18 cellular contexts compared by ENCODE assay signal in the genomic region with DNA sequence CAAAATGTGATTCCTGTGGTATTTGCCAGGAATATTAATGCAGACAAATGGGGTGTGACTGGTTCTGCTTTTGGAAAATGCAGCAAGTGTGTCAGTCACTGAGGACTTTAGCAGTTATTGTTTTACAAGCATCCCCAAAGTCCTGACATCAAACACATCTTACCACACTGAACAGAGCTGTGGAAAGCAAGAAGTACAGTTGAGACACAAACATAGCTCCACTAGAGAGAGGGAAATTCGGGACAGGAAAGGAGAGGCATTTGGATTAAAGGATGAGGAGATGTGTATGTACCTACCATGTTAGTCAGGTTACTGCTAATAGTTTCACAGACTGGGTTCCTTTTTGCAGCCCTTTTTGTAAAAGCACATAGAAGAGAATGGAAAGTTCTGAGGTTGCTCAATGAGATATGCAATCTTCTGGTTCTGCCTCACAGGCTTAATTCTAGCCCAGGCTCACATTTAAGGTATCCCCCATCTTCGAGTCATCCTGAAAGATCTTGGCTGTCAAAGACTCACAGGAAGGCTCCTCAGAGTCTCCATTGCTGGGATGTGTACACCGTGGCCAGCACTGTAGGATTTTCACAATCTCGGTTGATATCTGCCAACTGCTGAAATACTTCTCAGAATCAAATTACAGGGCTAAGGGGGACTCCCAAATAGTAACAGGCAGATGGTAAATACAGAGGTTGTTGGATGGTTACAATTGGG.
DNase-seq lines count a peak whose midpoint lies in the region; ATAC-seq, FAIRE-seq and TF ChIP-seq lines count a peak whose summit lies in the region.
"Had no signal": no experiment of that assay in that cellular context is flagged by ENCODE, and none has a peak within 500 bp of the region (broad histone marks: within the 10 kb centered on the region; RNA-seq: fewer than 3 reads in every experiment).

No MANE protein-coding gene starts in this region.

- 0 out of 2 replicates have a peak overlapping the region, but pooled peaks have one; percentile 48 for H3K14ac ChIP-seq in IMR-90 (replicated peaks; ENCODE audit: low read depth, low read length)
- H3K14ac ChIP-seq in neuronal stem cell (ENCODE audit: low read length), result no peak overlapping the region

- no peak overlapping the region for H2BK5ac ChIP-seq in IMR-90 (ENCODE audit: low read depth, low read length, poor library complexity, severe bottlenecking)
- no peak overlapping the region for H2BK5ac ChIP-seq in neuronal stem cell (ENCODE audit: low read length)

- H3K4me3 ChIP-seq in IMR-90 (ENCODE audit: insufficient read depth, low read depth, low read length) (no peak overlapping the region), astrocyte (ENCODE audit: insufficient read depth, low read depth, low read length) (no peak overlapping the region), gastrocnemius medialis (no peak overlapping the region), neuronal stem cell (ENCODE audit: low read length in 2 of 2) (no peak overlapping the region)
- H3K4me3 ChIP-seq: A549, BLaER1, GM23338 had no signal

- no peak for TF ChIP-seq POLR2A in IMR-90 (IDR thresholded peaks at IDR 0.05; ENCODE audit: low read depth, low read length)
- TF ChIP-seq POLR2A in gastrocnemius medialis (IDR thresholded peaks at IDR 0.05), result no peak

- BruUV-seq in IMR-90 (replicated peaks; lab: Mats Ljungman, UMichigan), result no TSS peak

- H2BK120ac ChIP-seq in IMR-90 (ENCODE audit: low read depth, low read length), result no peak overlapping the region
- H2BK120ac ChIP-seq in neuronal stem cell (ENCODE audit: low read depth, low read length), result no peak overlapping the region

- H3K27ac ChIP-seq in IMR-90 (ENCODE audit: insufficient read depth, low read length), result no peak overlapping the region
- H3K27ac ChIP-seq in astrocyte (ENCODE audit: low read depth, low read length), result no peak overlapping the region
- peak overlapping the region; percentile 73 to 86 (median 84) for H3K27ac ChIP-seq in gastrocnemius medialis
- no peak overlapping the region for H3K27ac ChIP-seq in neuronal stem cell (replicated peaks; ENCODE audit: low read length)
- H3K27ac ChIP-seq: A549, BLaER1 had no signal

- peaks cover 12% of the 10 kb centered on the region for H3K27me3 Mint-ChIP-seq in astrocyte (ENCODE audit: low read depth, unreplicated experiment)

- H2AK5ac ChIP-seq in IMR-90 (ENCODE audit: low read depth, low read length), result no peak overlapping the region
- no peak overlapping the region for H2AK5ac ChIP-seq in neuronal stem cell (ENCODE audit: low read depth, low read length)

- H3K9me1 ChIP-seq in IMR-90 (ENCODE audit: insufficient read depth, low read length), result no peaks in the 10 kb centered on the region

- TF ChIP-seq CTCF in IMR-90 (conservative IDR thresholded peaks at IDR 0.05; ENCODE audit: low read depth, low read length) (no peak), astrocyte (IDR thresholded peaks at IDR 0.05; ENCODE audit: insufficient read depth, low read depth, low read length) (no peak), gastrocnemius medialis (IDR thresholded peaks at IDR 0.05 in 4 of 5, conservative IDR thresholded peaks at IDR 0.05 in 1 of 5) (no peak), GM20000 (IDR thresholded peaks at IDR 0.05; ENCODE audit: extremely low read depth, missing control alignments) (no peak)

- no peak overlapping the region for H2BK20ac ChIP-seq in IMR-90 (ENCODE audit: low read depth, low read length)

- no peak overlapping the region for H2BK12ac ChIP-seq in neuronal stem cell (ENCODE audit: low read length)

- H2AFZ ChIP-seq in IMR-90 (replicated peaks; ENCODE audit: low read length, poor library complexity), result no peak overlapping the region
- no peak overlapping the region for H2AFZ ChIP-seq in astrocyte (ENCODE audit: low read depth, low read length)
- H2AFZ ChIP-seq in neuronal stem cell (ENCODE audit: low read length), result no peak overlapping the region
- H2AFZ ChIP-seq: GM23338 had no signal

- no peak for TF ChIP-seq RAD21 in IMR-90 (IDR thresholded peaks at IDR 0.05; ENCODE audit: low read length)

- intact Hi-C loops in IMR-90 (cut with micrococcal nuclease), result no loop called here
- intact Hi-C loops in gastrocnemius medialis (cut with DNase I; ENCODE audit: low total_unique reads), result loop anchor here (1.0 to 2.0 kb wide), 2 partner anchors 67 to 93 kb away; no protein-coding TSS in a partner anchor

- FAIRE-seq in astrocyte (lab: Jason Lieb, UNC), result peak; percentile 29
- FAIRE-seq: A549, GM12892 had no signal

- H3K4ac ChIP-seq in IMR-90 (ENCODE audit: low read depth, low read length) (no peak overlapping the region), neuronal stem cell (ENCODE audit: low read length) (no peak overlapping the region)

- H4K8ac ChIP-seq in IMR-90 (ENCODE audit: low read depth in 2 of 2, low read length in 2 of 2) (no peak overlapping the region), neuronal stem cell (ENCODE audit: low read depth, low read length) (no peak overlapping the region)

- no peaks in the 10 kb centered on the region for H3K36me3 ChIP-seq in IMR-90 (ENCODE audit: control insufficient read depth, insufficient read depth, low read length)
- no peaks in the 10 kb centered on the region for H3K36me3 ChIP-seq in astrocyte (ENCODE audit: insufficient read depth, low read length)
- H3K36me3 ChIP-seq in gastrocnemius medialis, result no peaks in the 10 kb centered on the region
- no peaks in the 10 kb centered on the region for H3K36me3 ChIP-seq in neuronal stem cell (replicated peaks in 1 of 2; ENCODE audit: control insufficient read depth in 2 of 2, insufficient read depth in 2 of 2, low read length in 2 of 2)
- H3K36me3 ChIP-seq: BLaER1 had no signal

- no peak overlapping the region for H2AK9ac ChIP-seq in IMR-90 (replicated peaks; ENCODE audit: low read depth, low read length, poor library complexity)

- H3K79me1 ChIP-seq in IMR-90 (ENCODE audit: low read depth in 1 of 2, low read length in 2 of 2) (no peaks in the 10 kb centered on the region), neuronal stem cell (ENCODE audit: low read depth, low read length) (no peaks in the 10 kb centered on the region)

- H3K4me1 ChIP-seq in IMR-90 (ENCODE audit: control insufficient read depth, insufficient read depth, low read length) (no peaks in the 10 kb centered on the region), astrocyte (ENCODE audit: insufficient read depth, low read length) (no peaks in the 10 kb centered on the region), gastrocnemius medialis (peaks cover 23 to 46% of the 10 kb centered on the region in 2 donors), neuronal stem cell (ENCODE audit: control insufficient read depth in 2 of 2, insufficient read depth in 1 of 2, low read depth in 1 of 2, low read length in 2 of 2) (no peaks in the 10 kb centered on the region)
- H3K4me1 ChIP-seq: A549, Caco-2 had no signal

- peaks cover 2% of the 10 kb centered on the region for H3K36me3 Mint-ChIP-seq in astrocyte (ENCODE audit: low read depth, unreplicated experiment)
- H3K36me3 Mint-ChIP-seq: CD8-positive, alpha-beta memory T cell had no signal

- DNase-seq in IMR-90, result peak; percentile 41
- no peak for DNase-seq in astrocyte (ENCODE audit: low read depth)
- DNase-seq in fibroblast of peridontal ligament (ENCODE audit: extremely low read depth), result peak; percentile 62
- peak; percentile 58 to 67 for DNase-seq in gastrocnemius medialis
- no peak for DNase-seq in neuronal stem cell (ENCODE audit: low spot score)
- no peak for DNase-seq in GM20000 (ENCODE audit: low spot score)
- DNase-seq: AML-193; Caco-2; CD8-positive, alpha-beta memory T cell; DND-41; GDM1; H9 had no signal

- no peaks in the 10 kb centered on the region for H3K79me2 ChIP-seq in astrocyte (ENCODE audit: insufficient read depth, low read length)

- H4K5ac ChIP-seq in IMR-90 (ENCODE audit: low read depth, low read length), result no peak overlapping the region

- CTCF ChIA-PET in IMR-90 (lab: Yijun Ruan, JAX), result no interaction called here

- no peaks in the 10 kb centered on the region for H3K9me3 Mint-ChIP-seq in astrocyte (ENCODE audit: unreplicated experiment)
- H3K9me3 Mint-ChIP-seq: CD8-positive, alpha-beta memory T cell; GM23338; H9 had no signal

- H4K91ac ChIP-seq in IMR-90 (ENCODE audit: insufficient read depth, low read depth, low read length), result no peak overlapping the region
- H4K91ac ChIP-seq in neuronal stem cell (ENCODE audit: low read depth, low read length, poor library complexity), result no peak overlapping the region

- H3K4me2 ChIP-seq in IMR-90 (ENCODE audit: low read depth, low read length) (no peak overlapping the region), astrocyte (ENCODE audit: low read length) (no peak overlapping the region), neuronal stem cell (ENCODE audit: insufficient read depth, low read length, poor library complexity, severe bottlenecking) (no peak overlapping the region)
- H3K4me2 ChIP-seq: A549, BLaER1, GM23338 had no signal

- no peak overlapping the region for H3K9ac ChIP-seq in IMR-90 (ENCODE audit: low read depth, low read length)
- no peak overlapping the region for H3K9ac ChIP-seq in astrocyte (ENCODE audit: low read length)
- no peak overlapping the region for H3K9ac ChIP-seq in neuronal stem cell (ENCODE audit: low read depth, low read length, poor library complexity)
- H3K9ac ChIP-seq: BLaER1 had no signal

- no peaks in the 10 kb centered on the region for H3K9me3 ChIP-seq in IMR-90 (ENCODE audit: control insufficient read depth, insufficient read depth, low read length)
- H3K9me3 ChIP-seq in astrocyte (ENCODE audit: insufficient read depth, low read depth, low read length), result no peaks in the 10 kb centered on the region
- H3K9me3 ChIP-seq in gastrocnemius medialis, result no peaks in the 10 kb centered on the region
- H3K9me3 ChIP-seq in neuronal stem cell (replicated peaks in 1 of 2; ENCODE audit: control insufficient read depth in 2 of 2, insufficient read depth in 1 of 2, low read depth in 1 of 2, low read length in 2 of 2), result no peaks in the 10 kb centered on the region
- H3K9me3 ChIP-seq: A549, BLaER1, Caco-2 had no signal

- H3K4me1 Mint-ChIP-seq in astrocyte (ENCODE audit: low read depth, unreplicated experiment), result no peaks in the 10 kb centered on the region
- H3K4me1 Mint-ChIP-seq: CD8-positive, alpha-beta memory T cell; GM23338; H9 had no signal

- POLR2A ChIA-PET in IMR-90 (lab: Charles Lee; ENCODE audit: unreplicated experiment), result no interaction called here

- H4K20me1 ChIP-seq in IMR-90 (ENCODE audit: insufficient read depth, low read length) (no peaks in the 10 kb centered on the region), astrocyte (ENCODE audit: insufficient read depth, low read length) (no peaks in the 10 kb centered on the region)
- H4K20me1 ChIP-seq: BLaER1 had no signal

- WGBS in IMR-90 (ENCODE audit: extremely low coverage in 2 of 2, insufficient read length in 1 of 2), 2 experiments, result no CpG with 5 or more reads among the region's 4 CpGs
- WGBS in neuronal stem cell (ENCODE audit: extremely low coverage in 2 of 2, insufficient read length in 2 of 2, insufficient replicate concordance in 1 of 2), 2 donors, result no CpG with 5 or more reads among the region's 4 CpGs

- in situ Hi-C loops in IMR-90 (cut with MboI; ENCODE audit: low sequenced_read_pairs), result no loop called here
- in situ Hi-C loops in gastrocnemius medialis (cut with MboI; ENCODE audit: low sequenced_read_pairs in 4 of 4), result loop anchor here in 1 of 4 donors (10.0 kb wide), 1 partner anchor 95 kb away; no protein-coding TSS in a partner anchor

- dilution Hi-C loops in IMR-90 (cut with HindIII; ENCODE audit: low sequenced_read_pairs, unreplicated experiment), result no loop called here

- H2BK15ac ChIP-seq in IMR-90 (ENCODE audit: low read depth, low read length) (no peak overlapping the region), neuronal stem cell (ENCODE audit: low read length) (no peak overlapping the region)

- H3K27me3 ChIP-seq in IMR-90 (ENCODE audit: control insufficient read depth, insufficient read depth, low read length), result peaks cover 4% of the 10 kb centered on the region
- H3K27me3 ChIP-seq in astrocyte (ENCODE audit: insufficient read depth, low read length), result no peaks in the 10 kb centered on the region
- H3K27me3 ChIP-seq in gastrocnemius medialis, result no peaks in the 10 kb centered on the region
- no peaks in the 10 kb centered on the region for H3K27me3 ChIP-seq in neuronal stem cell (ENCODE audit: control insufficient read depth in 3 of 3, insufficient read depth in 3 of 3, low read depth in 1 of 3, low read length in 3 of 3)
- H3K27me3 ChIP-seq: BLaER1 had no signal

- no peak overlapping the region for H3K56ac ChIP-seq in IMR-90 (ENCODE audit: extremely low read depth, insufficient read depth, low read length)

- H3K4me3 Mint-ChIP-seq in astrocyte (ENCODE audit: unreplicated experiment), result no peak overlapping the region
- H3K4me3 Mint-ChIP-seq: CD8-positive, alpha-beta memory T cell; GM23338; H9 had no signal

- H3K23ac ChIP-seq in IMR-90 (ENCODE audit: low read depth, low read length) (no peak overlapping the region), neuronal stem cell (ENCODE audit: low read depth, low read length, poor library complexity) (no peak overlapping the region)

- H3K18ac ChIP-seq in IMR-90 (ENCODE audit: low read depth, low read length), result no peak overlapping the region
- no peak overlapping the region for H3K18ac ChIP-seq in neuronal stem cell (ENCODE audit: low read length)

- ATAC-seq in IMR-90 (ENCODE audit: low read depth) (no peak), gastrocnemius medialis (peak; percentile 85 to 86), GM18873 (IDR thresholded peaks at IDR 0.05; ENCODE audit: low FRiP score, unreplicated experiment) (no peak), HG02678 (IDR thresholded peaks at IDR 0.05; ENCODE audit: unreplicated experiment) (no peak)
- ATAC-seq: A549, GM23338 had no signal

- H3K27ac Mint-ChIP-seq in astrocyte (ENCODE audit: unreplicated experiment), result no peak overlapping the region
- H3K27ac Mint-ChIP-seq: GM23338, H9 had no signal

Comparison
In these comparisons a context has a peak if more than half of its experiments do, and no peak if none do; other contexts are left out.
1. ATAC-seq: peak in gastrocnemius medialis (2 of 2); none in IMR-90 (single experiment), GM18873 (single experiment) and HG02678 (single experiment).
2. DNase-seq: peak in IMR-90 (single experiment), fibroblast of peridontal ligament (single experiment) and gastrocnemius medialis (2 of 2); none in astrocyte (single experiment), neuronal stem cell (single experiment) and GM20000 (single experiment).
3. H3K27ac ChIP-seq: peak in gastrocnemius medialis (4 of 4); none in IMR-90 (single experiment), astrocyte (single experiment) and neuronal stem cell (single experiment).